8 cellular contexts compared by ENCODE assay signal in genomic region chr12:18165422-18165871, GRCh38.
A peak's percentile ranks its signal among the peaks of the same experiment; 100 is the strongest.
DNase-seq lines count a peak whose midpoint lies in the region; ATAC-seq and TF ChIP-seq lines count a peak whose summit lies in the region.

No MANE protein-coding gene starts in this region.

- ATAC-seq in GM18517 (IDR thresholded peaks at IDR 0.05; ENCODE audit: unreplicated experiment), result peak; percentile 99
- ATAC-seq in HG02938 (IDR thresholded peaks at IDR 0.05; ENCODE audit: unreplicated experiment), result peak; percentile 97
- ATAC-seq in thoracic aorta (ENCODE audit: insufficient number of reproducible peaks, low FRiP score, low read depth), result no peak

- DNase-seq in AG04449 (ENCODE audit: low read depth, low spot score) (no peak), NCI-H510A (lab: John Stamatoyannopoulos, UW) (peak; percentile 6), epithelial cell of proximal tubule (ENCODE audit: low read depth) (peak; percentile 60), thoracic aorta (ENCODE audit: low spot score) (no peak), SHP77 (lab: John Stamatoyannopoulos, UW) (no peak), SW480 (ENCODE audit: low spot score) (no peak)

- H3K9me3 ChIP-seq in thoracic aorta, result no peaks in the 10 kb centered on the region

- CTCF ChIA-PET in AG04449 (lab: Yijun Ruan, JAX), result interaction anchor here (0.8 to 2.6 kb wide), 4 partner anchors 13 to 81 kb away, joined by 3 to 11 read pairs (median 4); no protein-coding TSS in a partner anchor

- H3K27me3 ChIP-seq in thoracic aorta (replicated peaks; ENCODE audit: insufficient read depth), result no peaks in the 10 kb centered on the region

- TF ChIP-seq CTCF in AG04449 (IDR thresholded peaks at IDR 0.05; ENCODE audit: insufficient read depth, low read length, missing control alignments) (no peak), epithelial cell of proximal tubule (conservative IDR thresholded peaks at IDR 0.05; ENCODE audit: low read depth, low read length) (no peak), thoracic aorta (IDR thresholded peaks at IDR 0.05) (no peak)

- peak overlapping the region; percentile 21; the same call in 1 of the 2 replicates for H3K4me3 ChIP-seq in AG04449 (ENCODE audit: low read depth, low read length)
- no peak overlapping the region for H3K4me3 ChIP-seq in epithelial cell of proximal tubule (ENCODE audit: low read depth, low read length)
- peak overlapping the region; percentile 49 for H3K4me3 ChIP-seq in thoracic aorta

- H3K36me3 ChIP-seq in thoracic aorta, result no peaks in the 10 kb centered on the region

- no peaks in the 10 kb centered on the region for H3K4me1 ChIP-seq in thoracic aorta (ENCODE audit: control insufficient read depth in 1 of 2, low read depth in 2 of 2)

- POLR2A ChIA-PET in AG04449 (lab: Yijun Ruan, JAX), result no interaction called here

- no peak overlapping the region for H3K27ac ChIP-seq in thoracic aorta

Comparison
In these comparisons a context has a peak if more than half of its experiments do, and no peak if none do; other contexts are left out.
1. DNase-seq: peak in NCI-H510A (single experiment) and epithelial cell of proximal tubule (single experiment); none in AG04449 (single experiment), thoracic aorta (single experiment), SHP77 (0 of 2) and SW480 (single experiment).